In the genomic region with DNA sequence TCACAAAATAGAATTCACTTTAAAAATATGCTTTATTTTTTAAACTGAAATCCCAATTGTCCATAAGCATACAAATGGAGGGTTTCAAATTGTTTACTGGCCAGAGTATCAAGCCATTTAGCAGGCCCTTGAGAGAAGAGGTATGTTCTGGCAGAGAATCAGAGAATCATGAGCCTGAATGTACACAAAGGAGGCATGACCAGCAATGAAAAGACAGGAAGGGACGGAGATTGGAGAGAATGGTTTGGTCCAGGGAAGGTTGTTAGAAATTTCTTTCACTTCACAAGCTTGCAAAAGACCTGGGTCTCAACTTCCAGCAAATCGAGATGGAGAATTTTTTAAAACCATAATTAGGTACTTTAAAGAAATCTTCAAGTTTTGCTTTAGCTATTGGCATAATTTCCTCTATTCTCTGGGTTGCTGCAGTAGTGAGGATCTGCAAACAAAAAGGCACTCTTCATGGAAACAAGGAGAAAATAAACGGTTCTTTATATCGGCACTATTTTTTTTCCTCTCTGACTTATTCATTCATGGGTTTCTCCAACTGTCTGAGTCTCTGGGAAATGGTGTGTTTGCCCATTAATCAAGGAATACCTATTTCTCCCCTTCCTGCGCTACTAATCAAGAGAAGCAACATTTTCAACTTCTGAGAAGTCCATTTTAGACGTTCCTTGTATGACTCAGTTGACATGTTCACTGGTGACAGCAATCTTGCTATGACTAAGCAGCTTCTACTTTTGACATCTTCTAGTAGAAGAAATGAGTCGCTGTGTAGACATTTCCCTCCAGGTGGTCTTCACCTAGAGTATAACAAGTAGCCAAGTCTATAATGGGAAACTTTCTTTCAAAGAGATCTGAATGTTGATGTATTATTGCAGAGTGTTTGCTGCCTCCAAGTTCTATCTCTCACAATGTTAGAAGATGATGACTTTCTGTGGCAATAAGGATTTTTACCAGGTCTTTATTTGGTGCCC, we compare ENCODE assay signal across 8 cellular contexts. TPM values are rescaled to one million over a fixed set of nuclear protein-coding genes. Genes with fewer than 3 reads are reported as not detected.
DNase-seq lines count a peak whose midpoint lies in the region; ATAC-seq and TF ChIP-seq lines count a peak whose summit lies in the region.

No MANE protein-coding gene starts in this region.

- H3K27me3 ChIP-seq in upper lobe of left lung, result no peaks in the 10 kb centered on the region

- H3K4me3 ChIP-seq in AG10803 (ENCODE audit: low read length) (no peak overlapping the region), upper lobe of left lung (no peak overlapping the region)

- H3K36me3 ChIP-seq in upper lobe of left lung, result no peaks in the 10 kb centered on the region

- no peak for TF ChIP-seq CTCF in AG10803 (conservative IDR thresholded peaks at IDR 0.05; ENCODE audit: low read length)
- no peak for TF ChIP-seq CTCF in upper lobe of left lung (IDR thresholded peaks at IDR 0.05)

- DNase-seq in AG10803 (ENCODE audit: low read depth), result peak; percentile 51
- DNase-seq in SW 1271 (lab: John Stamatoyannopoulos, UW), result peak; percentile 24 to 65
- DNase-seq in sciatic nerve (ENCODE audit: low spot score), result no peak
- no peak for DNase-seq in upper lobe of left lung
- DNase-seq in posterior cingulate gyrus, result no peak
- DNase-seq in OCI-M2 (lab: John Stamatoyannopoulos, UW; ENCODE audit: unreplicated experiment), result no peak

- ATAC-seq in GM18873 (IDR thresholded peaks at IDR 0.05; ENCODE audit: low FRiP score, unreplicated experiment), result peak; percentile 95
- peak; percentile 90 for ATAC-seq in HG03045 (IDR thresholded peaks at IDR 0.05; ENCODE audit: unreplicated experiment)
- ATAC-seq in sciatic nerve, result peak; percentile 33
- no peak for ATAC-seq in upper lobe of left lung (ENCODE audit: low FRiP score in 2 of 2)

- 61 to 66% methylated on average over 7 of the region's 7 CpGs for WGBS in upper lobe of left lung, 2 donors

- TF ChIP-seq POLR2A in upper lobe of left lung (IDR thresholded peaks at IDR 0.05), result no peak

- H3K27ac ChIP-seq in upper lobe of left lung, result no peak overlapping the region

- intact Hi-C loops in sciatic nerve (cut with DNase I) (no loop called here), posterior cingulate gyrus (cut with DNase I) (no loop called here)

- H3K4me1 ChIP-seq in upper lobe of left lung, result no peaks in the 10 kb centered on the region

- no peak for TF ChIP-seq EP300 in upper lobe of left lung (IDR thresholded peaks at IDR 0.05)

- no peaks in the 10 kb centered on the region for H3K9me3 ChIP-seq in upper lobe of left lung

RNA-seq across cellular contexts. Expression of a gene that starts 23.1 kb away (rescaled TPM):
- 63.7 TPM for total RNA-seq in sciatic nerve
- 100 to 1,000 TPM in 2 of 6 donors, 10 to 100 TPM in 4; 37.3 to 117 (median 67.8) TPM for total RNA-seq in upper lobe of left lung

Comparison
In these comparisons a context has a peak if more than half of its experiments do, and no peak if none do; other contexts are left out.
1. DNase-seq: peak in AG10803 (single experiment) and SW 1271 (2 of 2); none in sciatic nerve (single experiment), upper lobe of left lung (0 of 2), posterior cingulate gyrus (0 of 10) and OCI-M2 (single experiment).
2. ATAC-seq: peak in GM18873 (single experiment), HG03045 (single experiment) and sciatic nerve (single experiment); none in upper lobe of left lung (0 of 2).